In the genomic region with DNA sequence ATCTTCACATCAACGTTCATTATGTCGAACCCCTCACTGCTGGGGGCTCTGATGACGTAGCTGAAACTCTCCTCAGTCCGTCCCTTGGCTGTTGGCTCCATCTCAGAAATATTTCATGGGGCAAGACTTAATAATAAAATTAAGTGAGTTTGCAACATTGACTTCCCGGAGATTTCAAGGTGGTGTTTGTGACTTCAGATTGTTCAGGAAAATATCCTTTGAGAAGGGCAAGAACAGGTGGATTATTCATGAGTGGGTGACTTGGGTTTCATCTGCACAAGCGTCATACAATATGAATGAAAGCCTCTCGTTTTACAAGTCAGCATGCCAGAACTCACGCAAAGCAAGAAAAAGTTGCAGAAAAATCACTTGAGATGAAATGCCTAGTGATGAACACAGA, we compare ENCODE assay signal across 2 cellular contexts.
TF ChIP-seq lines count a peak whose summit lies in the region.

A gene (minus strand): TSS at position 101 of the 400 bp plus-strand sequence.

TF ChIP-seq in HepG2, 621 proteins besides CTCF, POLR2A, EP300 and RAD21:
- TF ChIP-seq RBM22 (optimal IDR thresholded peaks at IDR 0.05; ENCODE audit: low read length) (no peak), CREB1 (IDR thresholded peaks at IDR 0.05) (peak; percentile 39; the same call in 1 of the 2 replicates), CREB1 (CRISPR knock-in tag; IDR thresholded peaks at IDR 0.05) (no peak)

TF ChIP-seq in H1, 55 proteins besides CTCF, POLR2A, EP300 and RAD21:
- TF ChIP-seq MAFK (IDR thresholded peaks at IDR 0.05; ENCODE audit: low read depth, low read length) = no peak
- no peak for TF ChIP-seq ASH2L (IDR thresholded peaks at IDR 0.05; ENCODE audit: low read length)
- no peak for TF ChIP-seq POLR2AphosphoS5 (IDR thresholded peaks at IDR 0.05; ENCODE audit: low read depth, low read length)
- no peak for TF ChIP-seq HDAC2 (IDR thresholded peaks at IDR 0.05; ENCODE audit: borderline replicate concordance in 1 of 2, low read depth in 2 of 2, low read length in 2 of 2)
- TF ChIP-seq SUZ12 (IDR thresholded peaks at IDR 0.05; ENCODE audit: low read length) = no peak
- no peak for TF ChIP-seq SP1 (IDR thresholded peaks at IDR 0.05; ENCODE audit: low read depth, low read length)
- no peak for TF ChIP-seq RXRA (IDR thresholded peaks at IDR 0.05; ENCODE audit: insufficient read depth, low read depth, low read length)
- TF ChIP-seq YY1 (IDR thresholded peaks at IDR 0.05; ENCODE audit: low read depth, low read length) = no peak
- TF ChIP-seq PHF8 (conservative IDR thresholded peaks at IDR 0.05; ENCODE audit: low read depth, low read length) = no peak
- no peak for TF ChIP-seq BACH1 (IDR thresholded peaks at IDR 0.05; ENCODE audit: low read length)
- no peak for TF ChIP-seq CBX8 (IDR thresholded peaks at IDR 0.05; ENCODE audit: borderline replicate concordance, low read depth, low read length)
- TF ChIP-seq NANOG (IDR thresholded peaks at IDR 0.05; ENCODE audit: insufficient read depth, low read depth, low read length, poor library complexity, severe bottlenecking) = no peak
- TF ChIP-seq, protein P1, sequence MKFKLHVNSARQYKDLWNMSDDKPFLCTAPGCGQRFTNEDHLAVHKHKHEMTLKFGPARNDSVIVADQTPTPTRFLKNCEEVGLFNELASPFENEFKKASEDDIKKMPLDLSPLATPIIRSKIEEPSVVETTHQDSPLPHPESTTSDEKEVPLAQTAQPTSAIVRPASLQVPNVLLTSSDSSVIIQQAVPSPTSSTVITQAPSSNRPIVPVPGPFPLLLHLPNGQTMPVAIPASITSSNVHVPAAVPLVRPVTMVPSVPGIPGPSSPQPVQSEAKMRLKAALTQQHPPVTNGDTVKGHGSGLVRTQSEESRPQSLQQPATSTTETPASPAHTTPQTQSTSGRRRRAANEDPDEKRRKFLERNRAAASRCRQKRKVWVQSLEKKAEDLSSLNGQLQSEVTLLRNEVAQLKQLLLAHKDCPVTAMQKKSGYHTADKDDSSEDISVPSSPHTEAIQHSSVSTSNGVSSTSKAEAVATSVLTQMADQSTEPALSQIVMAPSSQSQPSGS (IDR thresholded peaks at IDR 0.05; ENCODE audit: low read length) = no peak
- TF ChIP-seq POU5F1 (IDR thresholded peaks at IDR 0.05; ENCODE audit: low read depth, low read length) = no peak
- no peak for TF ChIP-seq SRF (IDR thresholded peaks at IDR 0.05; ENCODE audit: low read depth, low read length)
